In the genomic region with DNA sequence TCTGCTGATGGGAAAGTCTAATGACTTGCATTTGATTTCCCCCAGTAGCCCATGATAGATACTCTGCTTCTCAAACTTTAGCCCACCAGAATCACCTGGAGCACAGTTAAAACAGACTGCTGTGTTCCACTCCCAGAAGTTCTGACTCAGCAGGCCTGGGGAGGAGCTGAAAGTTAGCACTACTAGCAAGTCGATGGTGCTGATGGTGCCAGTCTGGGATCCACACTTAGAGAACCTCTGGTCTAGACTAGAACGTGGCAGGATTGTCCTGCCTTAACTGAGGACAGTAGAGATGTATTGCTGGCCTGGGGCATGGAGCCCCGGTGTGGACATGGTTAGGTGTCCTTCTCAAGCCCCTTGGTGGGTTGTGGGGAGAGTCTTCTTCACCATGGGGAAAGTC, we compare ENCODE assay signal across 1 cellular context.
TF ChIP-seq lines count a peak whose summit lies in the region.

No MANE protein-coding gene starts in this region.

TF ChIP-seq in IMR-90, 13 proteins besides CTCF, POLR2A, EP300 and RAD21:
- TF ChIP-seq MAZ (IDR thresholded peaks at IDR 0.05; ENCODE audit: borderline replicate concordance, low read depth, low read length) (no peak), RCOR1 (IDR thresholded peaks at IDR 0.05; ENCODE audit: insufficient replicate concordance, low read length) (no peak), CHD1 (IDR thresholded peaks at IDR 0.05; ENCODE audit: low read depth, low read length) (no peak), USF2 (IDR thresholded peaks at IDR 0.05; ENCODE audit: low read depth, low read length) (no peak), MXI1 (IDR thresholded peaks at IDR 0.05; ENCODE audit: borderline replicate concordance, low read depth, low read length) (no peak), NFE2L2 (IDR thresholded peaks at IDR 0.05; ENCODE audit: low read depth, low read length) (no peak), SMC3 (IDR thresholded peaks at IDR 0.05; ENCODE audit: low read depth, low read length) (no peak)
- TF ChIP-seq, protein P1, sequence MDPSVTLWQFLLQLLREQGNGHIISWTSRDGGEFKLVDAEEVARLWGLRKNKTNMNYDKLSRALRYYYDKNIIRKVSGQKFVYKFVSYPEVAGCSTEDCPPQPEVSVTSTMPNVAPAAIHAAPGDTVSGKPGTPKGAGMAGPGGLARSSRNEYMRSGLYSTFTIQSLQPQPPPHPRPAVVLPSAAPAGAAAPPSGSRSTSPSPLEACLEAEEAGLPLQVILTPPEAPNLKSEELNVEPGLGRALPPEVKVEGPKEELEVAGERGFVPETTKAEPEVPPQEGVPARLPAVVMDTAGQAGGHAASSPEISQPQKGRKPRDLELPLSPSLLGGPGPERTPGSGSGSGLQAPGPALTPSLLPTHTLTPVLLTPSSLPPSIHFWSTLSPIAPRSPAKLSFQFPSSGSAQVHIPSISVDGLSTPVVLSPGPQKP (IDR thresholded peaks at IDR 0.05; ENCODE audit: borderline replicate concordance, low read depth, low read length): no peak
